8 cellular contexts compared by ENCODE assay signal in genomic region chr16:1707193-1707790, GRCh38. TPM values are rescaled to one million over a fixed set of nuclear protein-coding genes. Genes with fewer than 3 reads are reported as not detected.
DNase-seq lines count a peak whose midpoint lies in the region; ATAC-seq and TF ChIP-seq lines count a peak whose summit lies in the region.

No MANE protein-coding gene starts in this region.

- no peaks in the 10 kb centered on the region for H3K9me3 ChIP-seq in hepatocyte (ENCODE audit: low read depth)
- no peaks in the 10 kb centered on the region for H3K9me3 ChIP-seq in sigmoid colon

- H3K27me3 ChIP-seq in hepatocyte (no peaks in the 10 kb centered on the region), sigmoid colon (no peaks in the 10 kb centered on the region)

- H3K27ac ChIP-seq in hepatocyte (peak overlapping the region; percentile 96), sigmoid colon (peak overlapping the region; percentile 86 to 97 (median 94))

- H3K27me3 Mint-ChIP-seq in activated naive CD8-positive, alpha-beta T cell treated with anti-CD3 and anti-CD28 coated beads, Interleukin-2, amount 10 ng/mL, durations not matched to agents 7 days and 5 days: no peaks in the 10 kb centered on the region

- ATAC-seq in activated naive CD8-positive, alpha-beta T cell treated with anti-CD3 and anti-CD28 coated beads, Interleukin-2, amount 10 ng/mL, durations not matched to agents 7 days and 5 days (ENCODE audit: low read depth): no peak

- POLR2A ChIA-PET in activated naive CD8-positive, alpha-beta T cell treated with anti-CD3 and anti-CD28 coated beads, Interleukin-2, amount 10 ng/mL, durations not matched to agents 7 days and 5 days (lab: Charles Lee): interaction anchor here (1.0 to 1.6 kb wide), 3 partner anchors 9 to 214 kb away, joined by 4 to 7 read pairs (median 6); partner anchors contain the start of gene TELO2

- no peaks in the 10 kb centered on the region for H3K9me3 Mint-ChIP-seq in activated naive CD8-positive, alpha-beta T cell treated with anti-CD3 and anti-CD28 coated beads, Interleukin-2, amount 10 ng/mL, durations not matched to agents 7 days and 5 days

- H3K79me2 ChIP-seq in hepatocyte: peaks cover 67% of the 10 kb centered on the region

- peak overlapping the region; percentile 96 for H3K4me2 ChIP-seq in hepatocyte

- peaks cover 13% of the 10 kb centered on the region for H3K4me1 ChIP-seq in hepatocyte (ENCODE audit: insufficient read depth)
- H3K4me1 ChIP-seq in sigmoid colon: peaks cover 0 to 43% (median 33%) of the 10 kb centered on the region in 4 donors

- H3K4me1 Mint-ChIP-seq in activated naive CD8-positive, alpha-beta T cell treated with anti-CD3 and anti-CD28 coated beads, Interleukin-2, amount 10 ng/mL, durations not matched to agents 7 days and 5 days: peaks cover 23% of the 10 kb centered on the region

- no peak for TF ChIP-seq POLR2A in sigmoid colon (IDR thresholded peaks at IDR 0.05)

- peaks cover 42% of the 10 kb centered on the region for H4K20me1 ChIP-seq in hepatocyte (ENCODE audit: insufficient read depth, poor library complexity, severe bottlenecking)

- no peak for TF ChIP-seq EP300 in sigmoid colon (IDR thresholded peaks at IDR 0.05)

- H3K4me3 Mint-ChIP-seq in activated naive CD8-positive, alpha-beta T cell treated with anti-CD3 and anti-CD28 coated beads, Interleukin-2, amount 10 ng/mL, durations not matched to agents 7 days and 5 days: peak overlapping the region; percentile 91

- 25% methylated on average over 16 of the region's 16 CpGs for WGBS in hepatocyte (ENCODE audit: low lambda C conversion rate, missing lambda C conversion rate)
- WGBS in sigmoid colon, 2 donors: 12 to 21% methylated on average over 16 of the region's 16 CpGs

- H3K36me3 ChIP-seq in hepatocyte (replicated peaks; ENCODE audit: insufficient read depth, low read depth) (no peaks in the 10 kb centered on the region), sigmoid colon (peaks cover 0 to 5% (median 0%) of the 10 kb centered on the region in 4 donors)

- no peak overlapping the region for H2AFZ ChIP-seq in hepatocyte

- peak; percentile 61 for DNase-seq in AG08396 (ENCODE audit: low spot score)
- DNase-seq in HT-29 (ENCODE audit: low spot score): peak; percentile 43
- DNase-seq in activated naive CD8-positive, alpha-beta T cell treated with anti-CD3 and anti-CD28 coated beads, Interleukin-2, amount 10 ng/mL, durations not matched to agents 7 days and 5 days: no peak
- DNase-seq in hepatocyte (ENCODE audit: low spot score): peak; percentile 51
- DNase-seq in sigmoid colon: no peak
- no peak for DNase-seq in NCI-H446 (lab: John Stamatoyannopoulos, UW)
- no peak for DNase-seq in NCI-H1048 (lab: John Stamatoyannopoulos, UW)
- DNase-seq in NCI-H1105 treated with DMSO at 0.1 percent for 48 hours (lab: John Stamatoyannopoulos, UW): no peak

- no peak for TF ChIP-seq CTCF in hepatocyte (IDR thresholded peaks at IDR 0.05; ENCODE audit: poor library complexity)
- TF ChIP-seq CTCF in sigmoid colon (IDR thresholded peaks at IDR 0.05): no peak

- H3K9me2 ChIP-seq in hepatocyte (replicated peaks; ENCODE audit: insufficient read depth): no peaks in the 10 kb centered on the region

- H3K36me3 Mint-ChIP-seq in activated naive CD8-positive, alpha-beta T cell treated with anti-CD3 and anti-CD28 coated beads, Interleukin-2, amount 10 ng/mL, durations not matched to agents 7 days and 5 days: peaks cover 2% of the 10 kb centered on the region

- peak overlapping the region; percentile 85 for H3K27ac Mint-ChIP-seq in activated naive CD8-positive, alpha-beta T cell treated with anti-CD3 and anti-CD28 coated beads, Interleukin-2, amount 10 ng/mL, durations not matched to agents 7 days and 5 days

- intact Hi-C loops in sigmoid colon (cut with DNase I): loop anchor here (1.0 to 5.0 kb wide), 4 partner anchors 29 to 290 kb away; partner anchors contain the start of genes CRAMP1, EME2, IFT140 and JPT2

- H3K4me3 ChIP-seq in hepatocyte: peak overlapping the region; percentile 95
- H3K4me3 ChIP-seq in sigmoid colon: peak overlapping the region; percentile 84 to 89 (median 87)

RNA-seq across cellular contexts. Expression of gene MAPK8IP3, which starts 1.3 kb away (rescaled TPM):
- 91.6 and 120 TPM in 2 replicates for total RNA-seq in HT-29 (2014; rRNA removed; shearing (Covaris generic))
- 100 to 1,000 TPM; 146 to 157 TPM for total RNA-seq in activated naive CD8-positive, alpha-beta T cell treated with anti-CD3 and anti-CD28 coated beads, Interleukin-2, amount 10 ng/mL, durations not matched to agents 7 days and 5 days
- total RNA-seq in hepatocyte: 25.4 and 42.3 TPM in 2 replicates
- polyA plus RNA-seq in hepatocyte: 44.9 and 71.9 TPM in 2 replicates
- total RNA-seq in sigmoid colon: 10 to 100 TPM; 22.1 to 80.9 (median 30.8) TPM
- 10 to 100 TPM in 1 of 3 donors, 1 to 10 TPM in 2; 3.6 to 79.1 (median 5.5) TPM for polyA plus RNA-seq in sigmoid colon

RNA-seq across cellular contexts. Expression of gene JPT2, which starts 29.2 kb away (rescaled TPM):
- 96.1 and 106 TPM in 2 replicates for total RNA-seq in HT-29 (2014; rRNA removed; shearing (Covaris generic))
- 10 to 100 TPM; 44.7 to 45.1 TPM for total RNA-seq in activated naive CD8-positive, alpha-beta T cell treated with anti-CD3 and anti-CD28 coated beads, Interleukin-2, amount 10 ng/mL, durations not matched to agents 7 days and 5 days
- total RNA-seq in hepatocyte: 52.0 and 56.1 TPM in 2 replicates
- polyA plus RNA-seq in hepatocyte: 7.8 and 9.2 TPM in 2 replicates
- total RNA-seq in sigmoid colon: 10 to 100 TPM; 12.4 to 18.1 (median 17.3) TPM
- polyA plus RNA-seq in sigmoid colon: 10 to 100 TPM; 25.2 to 53.7 (median 33.8) TPM

Comparison
In these comparisons a context has a peak if more than half of its experiments do, and no peak if none do; other contexts are left out.
1. DNase-seq: peak in AG08396 (single experiment), HT-29 (single experiment) and hepatocyte (single experiment); none in activated naive CD8-positive, alpha-beta T cell treated with anti-CD3 and anti-CD28 coated beads, Interleukin-2, amount 10 ng/mL, durations not matched to agents 7 days and 5 days (single experiment), sigmoid colon (single experiment), NCI-H446 (0 of 2), NCI-H1048 (single experiment) and NCI-H1105 treated with DMSO at 0.1 percent for 48 hours (single experiment).